ENCODE assay signal across 8 cellular contexts in the genomic region with DNA sequence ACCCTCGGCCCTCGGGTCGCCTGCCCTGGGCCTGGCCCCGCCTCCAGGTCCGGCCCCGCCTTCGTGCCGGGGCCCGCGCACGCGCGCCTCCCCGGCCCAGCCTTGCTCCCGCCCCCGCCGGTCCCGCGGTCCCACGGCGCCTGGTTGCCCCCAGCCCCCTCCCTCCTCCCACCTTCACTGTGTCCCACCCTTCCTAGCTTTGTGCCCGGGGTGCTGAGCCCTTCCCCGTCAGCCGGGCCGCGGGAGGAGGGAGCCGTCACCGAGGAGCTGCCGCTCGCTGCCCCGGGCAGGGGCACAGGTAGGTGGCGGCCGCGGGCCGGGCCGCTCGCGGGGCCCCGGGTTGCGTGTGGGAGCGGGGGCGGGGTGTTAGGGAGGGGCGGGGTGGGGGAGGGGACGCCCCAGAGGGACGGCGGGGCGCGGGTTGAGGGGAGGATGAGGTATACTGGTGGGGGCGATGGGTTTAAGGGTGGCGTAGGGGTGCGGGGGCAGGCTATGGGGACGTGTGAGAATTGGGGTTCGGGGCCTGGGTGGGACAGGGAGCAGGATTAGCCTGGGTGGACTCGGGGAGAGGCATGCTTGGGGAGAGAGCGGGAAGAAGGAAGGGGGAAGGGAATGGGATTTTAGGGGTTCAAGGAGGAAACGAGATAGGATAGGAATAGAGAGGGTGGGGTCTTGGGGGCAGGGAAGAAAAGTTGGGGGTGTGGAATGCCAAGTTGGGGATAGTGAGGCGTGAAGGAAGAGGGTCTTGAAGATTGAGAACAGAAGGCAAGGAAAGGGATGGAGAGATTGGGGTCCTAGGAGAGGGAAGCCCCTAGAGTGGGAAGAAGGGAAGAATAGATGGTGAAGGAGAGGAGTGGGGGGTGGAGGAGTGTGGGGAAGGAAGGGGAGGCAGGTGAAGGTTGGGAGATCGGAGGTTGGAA. TPM values are rescaled to one million over a fixed set of nuclear protein-coding genes. Genes with fewer than 3 reads are reported as not detected.
DNase-seq lines count a peak whose midpoint lies in the region; ATAC-seq and TF ChIP-seq lines count a peak whose summit lies in the region.

A gene with protein sequence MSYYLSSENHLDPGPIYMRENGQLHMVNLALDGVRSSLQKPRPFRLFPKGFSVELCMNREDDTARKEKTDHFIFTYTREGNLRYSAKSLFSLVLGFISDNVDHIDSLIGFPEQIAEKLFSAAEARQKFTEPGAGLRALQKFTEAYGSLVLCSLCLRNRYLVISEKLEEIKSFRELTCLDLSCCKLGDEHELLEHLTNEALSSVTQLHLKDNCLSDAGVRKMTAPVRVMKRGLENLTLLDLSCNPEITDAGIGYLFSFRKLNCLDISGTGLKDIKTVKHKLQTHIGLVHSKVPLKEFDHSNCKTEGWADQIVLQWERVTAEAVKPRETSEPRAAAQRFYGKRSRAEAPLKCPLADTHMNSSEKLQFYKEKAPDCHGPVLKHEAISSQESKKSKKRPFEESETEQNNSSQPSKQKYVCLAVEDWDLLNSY (plus strand): TSS at position 99 of the 920 bp plus-strand sequence. CDS start 5,650 bp downstream, outside the sequence.

- H3K36me3 ChIP-seq in DOHH2 (ENCODE audit: control insufficient read depth, low read length): peaks cover 40% of the 10 kb centered on the region
- peaks cover 22% of the 10 kb centered on the region for H3K36me3 ChIP-seq in SK-N-MC (ENCODE audit: insufficient read depth, low read length)

- H3K9ac ChIP-seq in SK-N-MC (ENCODE audit: insufficient read length): peak within 1 kb of the TSS; percentile 82

- peak within 1 kb of the TSS; percentile 100 for H3K4me2 ChIP-seq in DOHH2 (ENCODE audit: low read length)

- peak within 1 kb of the TSS; percentile 92 to 98 (median 96) for H3K4me3 Mint-ChIP-seq in naive B cell

- H3K36me3 Mint-ChIP-seq in naive B cell: no peaks in the 10 kb centered on the region

- H3K27ac ChIP-seq in DOHH2 (ENCODE audit: low read depth, low read length) (peak within 1 kb of the TSS; percentile 66), SK-N-MC (peak within 1 kb of the TSS; percentile 75)

- no peaks in the 10 kb centered on the region for H3K9me2 ChIP-seq in DOHH2 (replicated peaks; ENCODE audit: control insufficient read depth, low read length)

- H3K4me1 Mint-ChIP-seq in naive B cell: peaks cover 31 to 40% (median 31%) of the 10 kb centered on the region in 3 donors

- peaks cover 16% of the 10 kb centered on the region; the same call in 1 of the 2 replicates for H4K20me1 ChIP-seq in DOHH2 (ENCODE audit: control insufficient read depth, insufficient read depth, low read depth, low read length)

- DNase-seq in SK-N-MC (ENCODE audit: low read depth, low spot score) (no peak), epidermal melanocyte (ENCODE audit: insufficient read length, low spot score) (peak; percentile 87), naive B cell (no peak), GM19238 (ENCODE audit: insufficient read length, low spot score) (no peak)
- no peak for DNase-seq in stimulated activated CD4-positive, alpha-beta T cell treated with anti-CD3 and anti-CD28 coated beads, Interleukin-2, amount 100 ng/mL, for 24 hours

- 0 out of 2 replicates have a peak, but pooled peaks cover 4% of the 10 kb centered on the region for H3F3A ChIP-seq in DOHH2 (ENCODE audit: control insufficient read depth, insufficient read depth)

- peak; percentile 34 for TF ChIP-seq CTCF in DOHH2 (IDR thresholded peaks at IDR 0.05; ENCODE audit: low read depth, low read length, poor library complexity, severe bottlenecking)

- peak; percentile 61 for ATAC-seq in GM19035 (IDR thresholded peaks at IDR 0.05; ENCODE audit: unreplicated experiment)
- peak; percentile 71 for ATAC-seq in HG03135 (IDR thresholded peaks at IDR 0.05; ENCODE audit: unreplicated experiment)
- ATAC-seq in naive B cell (ENCODE audit: low read depth in 2 of 2): peak; percentile 65 to 66

- no peaks in the 10 kb centered on the region for H3K27me3 ChIP-seq in DOHH2 (ENCODE audit: control insufficient read depth, low read length)

- no peaks in the 10 kb centered on the region for H3K9me3 ChIP-seq in DOHH2 (ENCODE audit: control insufficient read depth, insufficient read depth, low read length)
- H3K9me3 ChIP-seq in SK-N-MC (ENCODE audit: low read depth, low read length): no peaks in the 10 kb centered on the region

- H3K4me1 ChIP-seq in DOHH2 (ENCODE audit: control insufficient read depth, low read length): peaks cover 35% of the 10 kb centered on the region

- no peaks in the 10 kb centered on the region for H3K9me3 Mint-ChIP-seq in naive B cell

- H3K4me3 ChIP-seq in DOHH2 (ENCODE audit: low read length): peak within 1 kb of the TSS; percentile 99
- H3K4me3 ChIP-seq in SK-N-MC: peak within 1 kb of the TSS; percentile 98

- H3K27me3 Mint-ChIP-seq in naive B cell: no peaks in the 10 kb centered on the region

- H3K79me2 ChIP-seq in DOHH2 (ENCODE audit: control insufficient read depth, low read length): peaks cover 72% of the 10 kb centered on the region

- peak within 1 kb of the TSS; percentile 91 to 98 (median 96) for H3K27ac Mint-ChIP-seq in naive B cell

RNA-seq across cellular contexts. Expression of the gene that starts here (rescaled TPM):
- 10 to 100 TPM in 1 of 6 donors, 1 to 10 TPM in 5; 5.4 to 11.1 (median 7.8) TPM for polyA plus RNA-seq in naive B cell (ENCODE audit: low read depth in 6 of 6)
